1 cellular context compared by ENCODE assay signal in genomic region chr19:21586341-21587116, GRCh38.
TF ChIP-seq lines count a peak whose summit lies in the region.

No MANE protein-coding gene starts in this region.

TF ChIP-seq in SK-N-SH treated with all-trans-retinoic acid at 6 μM for 48 hours, 23 proteins besides CTCF, POLR2A, EP300 and RAD21 (continued from another document):
- TF ChIP-seq CREB5 (CRISPR knock-in tag; IDR thresholded peaks at IDR 0.05; ENCODE audit: low read depth) = no peak
